16 cellular contexts compared by ENCODE assay signal in genomic region chr6:54014440-54014839, GRCh38.
"Had no signal": no experiment of that assay in that cellular context is flagged by ENCODE, and none has a peak within 500 bp of the region (broad histone marks: within the 10 kb centered on the region; RNA-seq: fewer than 3 reads in every experiment).

No MANE protein-coding gene starts in this region.

- ATAC-seq: activated CD4-positive, alpha-beta T cell treated with anti-CD3 and anti-CD28 coated beads for 36 hours; heart right ventricle; left ventricle myocardium superior had no signal

- DNase-seq: activated CD4-positive, alpha-beta T cell treated with anti-CD3 and anti-CD28 coated beads for 36 hours; activated CD4-positive, alpha-beta T cell treated with anti-CD3 and anti-CD28 coated beads, Interleukin-2, amount 50 U/mL, for 48 hours; activated gamma-delta T cell treated with Interleukin-2 at 50 U/mL for 16 hours; effector CD4-positive, alpha-beta T cell; heart right ventricle; left ventricle myocardium superior; nephron progenitor cell; occipital lobe; posterior cingulate gyrus; retina; stimulated activated CD4-positive, alpha-beta T cell treated with anti-CD3 and anti-CD28 coated beads, Interleukin-2, amount 100 ng/mL, for 24 hours; transverse colon had no signal

- H3K27me3 ChIP-seq: esophagus muscularis mucosa, heart right ventricle, transverse colon, vagina had no signal

- H3K9me3 ChIP-seq: esophagus muscularis mucosa, transverse colon, vagina had no signal

- H3K36me3 ChIP-seq: esophagus muscularis mucosa, heart right ventricle, transverse colon, vagina had no signal

- FAIRE-seq: bronchial epithelial cell, endothelial cell of umbilical vein had no signal

- H3K4me1 ChIP-seq: transverse colon, vagina had no signal

- H3K27ac ChIP-seq: esophagus muscularis mucosa, transverse colon, vagina had no signal

- H3K4me3 ChIP-seq: esophagus muscularis mucosa, heart right ventricle, transverse colon, vagina had no signal
